ENCODE assay signal across 9 cellular contexts in the genomic region with DNA sequence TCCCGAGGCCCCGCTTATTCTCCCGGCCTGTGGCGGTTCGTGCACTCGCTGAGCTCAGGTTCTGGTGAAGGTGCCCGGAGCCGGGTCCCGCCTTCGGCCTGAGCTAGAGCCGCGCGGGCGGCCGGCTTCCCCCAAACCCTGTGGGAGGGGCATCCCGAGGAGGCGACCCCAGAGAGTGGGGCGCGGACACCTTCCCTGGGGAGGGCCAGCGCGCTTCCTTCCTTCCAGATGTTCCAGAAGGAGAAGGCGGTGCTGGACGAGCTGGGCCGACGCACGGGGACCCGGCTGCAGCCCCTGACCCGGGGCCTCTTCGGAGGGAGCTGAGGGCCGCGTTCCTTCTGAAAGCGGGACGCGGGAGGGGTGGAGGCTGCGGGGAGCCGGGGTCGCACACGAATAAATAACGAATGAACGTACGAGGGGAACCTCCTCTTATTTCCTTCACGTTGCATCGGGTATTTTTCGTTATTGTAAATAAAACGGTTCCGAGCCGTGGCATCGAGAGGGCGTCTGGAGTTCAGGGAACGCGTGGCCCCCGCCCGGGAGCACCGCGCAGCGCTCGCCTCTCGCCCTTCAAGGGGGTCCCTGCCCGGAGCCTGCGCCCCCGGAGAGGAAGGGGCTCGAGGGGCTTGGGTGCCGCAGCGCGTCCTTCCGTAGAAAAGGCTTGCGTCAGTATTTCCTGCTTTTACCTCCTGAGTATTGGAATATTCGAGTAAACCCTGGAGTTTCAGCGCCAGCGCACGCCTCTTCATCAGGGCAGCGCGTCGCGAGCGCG.
DNase-seq lines count a peak whose midpoint lies in the region; ATAC-seq and TF ChIP-seq lines count a peak whose summit lies in the region.
"Had no signal": no experiment of that assay in that cellular context is flagged by ENCODE, and none has a peak within 500 bp of the region (broad histone marks: within the 10 kb centered on the region; RNA-seq: fewer than 3 reads in every experiment).

No MANE protein-coding gene starts in this region.

- TF ChIP-seq CTCF in HEK293 (tag by site-specific recombination; IDR thresholded peaks at IDR 0.05): no peak

- POLR2A ChIA-PET in HEK293 (lab: Yijun Ruan, JAX): interaction anchor here (1.0 kb wide), 1 partner anchor 12 kb away, joined by 8 read pairs; a partner anchor contains a TSS

- no peaks in the 10 kb centered on the region for H3K9me3 ChIP-seq in HEK293 (ENCODE audit: control insufficient read depth, insufficient read depth, low read depth, low read length)

- peaks cover 27 to 33% of the 10 kb centered on the region in 2 experiments for H3K36me3 ChIP-seq in HEK293 (ENCODE audit: control insufficient read depth in 2 of 2, insufficient read depth in 1 of 2, low read length in 2 of 2)

- no peak for ATAC-seq in stimulated activated effector memory CD8-positive, alpha-beta T cell treated with anti-CD3 and anti-CD28 coated beads, Interleukin-12 subunit alpha, Interleukin-12 subunit beta, amount 100 ng/mL, for 72 hours
- ATAC-seq in GM21576 (IDR thresholded peaks at IDR 0.05; ENCODE audit: unreplicated experiment) (no peak), GM18867 (IDR thresholded peaks at IDR 0.05; ENCODE audit: unreplicated experiment) (no peak)
- ATAC-seq: HCT116 had no signal

- H3K27ac ChIP-seq in HEK293 (ENCODE audit: extremely low read depth, low read depth, low read length): no peak overlapping the region

- H3K4me3 Mint-ChIP-seq in stimulated activated effector memory CD8-positive, alpha-beta T cell treated with anti-CD3 and anti-CD28 coated beads, Interleukin-12 subunit alpha, Interleukin-12 subunit beta, amount 100 ng/mL, for 72 hours: peak overlapping the region; percentile 36

- H3K4me1 Mint-ChIP-seq in stimulated activated effector memory CD8-positive, alpha-beta T cell treated with anti-CD3 and anti-CD28 coated beads, Interleukin-12 subunit alpha, Interleukin-12 subunit beta, amount 100 ng/mL, for 72 hours: peaks cover 13% of the 10 kb centered on the region

- CTCF ChIA-PET in HEK293 (lab: Yijun Ruan, JAX): no interaction called here

- H3K36me3 Mint-ChIP-seq in stimulated activated effector memory CD8-positive, alpha-beta T cell treated with anti-CD3 and anti-CD28 coated beads, Interleukin-12 subunit alpha, Interleukin-12 subunit beta, amount 100 ng/mL, for 72 hours: peaks cover 15% of the 10 kb centered on the region

- peak; percentile 29 for DNase-seq in amniotic epithelial cell (ENCODE audit: low read depth)
- peak; percentile 46 for DNase-seq in iPS-NIHi7 (ENCODE audit: extremely low spot score)
- DNase-seq in stimulated activated effector memory CD8-positive, alpha-beta T cell treated with anti-CD3 and anti-CD28 coated beads, Interleukin-12 subunit alpha, Interleukin-12 subunit beta, amount 100 ng/mL, for 72 hours (ENCODE audit: low spot score in 2 of 2): no peak
- no peak for DNase-seq in NCI-H1694 treated with DMSO at 0.1 percent for 48 hours (lab: John Stamatoyannopoulos, UW)
- no peak for DNase-seq in NCI-H345 treated with DMSO at 0.1 percent for 48 hours (lab: John Stamatoyannopoulos, UW; ENCODE audit: unreplicated experiment)

- H3K27ac Mint-ChIP-seq in stimulated activated effector memory CD8-positive, alpha-beta T cell treated with anti-CD3 and anti-CD28 coated beads, Interleukin-12 subunit alpha, Interleukin-12 subunit beta, amount 100 ng/mL, for 72 hours: no peak overlapping the region

- no peaks in the 10 kb centered on the region for H3K9me3 Mint-ChIP-seq in stimulated activated effector memory CD8-positive, alpha-beta T cell treated with anti-CD3 and anti-CD28 coated beads, Interleukin-12 subunit alpha, Interleukin-12 subunit beta, amount 100 ng/mL, for 72 hours

- no peak overlapping the region for H3K4me3 ChIP-seq in HEK293 (ENCODE audit: low read depth, low read length)

- no peaks in the 10 kb centered on the region; the same call in 1 of the 2 replicates for H3K4me1 ChIP-seq in HEK293 (ENCODE audit: control insufficient read depth, insufficient read depth, low read length)

TF ChIP-seq in HEK293, 187 proteins besides CTCF, POLR2A, EP300 and RAD21:
- TF ChIP-seq ZNF677 (tag by site-specific recombination; IDR thresholded peaks at IDR 0.05): no peak
- TF ChIP-seq, protein P1, sequence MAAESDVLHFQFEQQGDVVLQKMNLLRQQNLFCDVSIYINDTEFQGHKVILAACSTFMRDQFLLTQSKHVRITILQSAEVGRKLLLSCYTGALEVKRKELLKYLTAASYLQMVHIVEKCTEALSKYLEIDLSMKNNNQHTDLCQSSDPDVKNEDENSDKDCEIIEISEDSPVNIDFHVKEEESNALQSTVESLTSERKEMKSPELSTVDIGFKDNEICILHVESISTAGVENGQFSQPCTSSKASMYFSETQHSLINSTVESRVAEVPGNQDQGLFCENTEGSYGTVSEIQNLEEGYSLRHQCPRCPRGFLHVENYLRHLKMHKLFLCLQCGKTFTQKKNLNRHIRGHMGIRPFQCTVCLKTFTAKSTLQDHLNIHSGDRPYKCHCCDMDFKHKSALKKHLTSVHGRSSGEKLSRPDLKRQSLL (tag by site-specific recombination; IDR thresholded peaks at IDR 0.05): peak; percentile 50; the same call in 1 of the 2 replicates

Comparison
In these comparisons a context has a peak if more than half of its experiments do, and no peak if none do; other contexts are left out.
1. DNase-seq: peak in amniotic epithelial cell (single experiment) and iPS-NIHi7 (single experiment); none in stimulated activated effector memory CD8-positive, alpha-beta T cell treated with anti-CD3 and anti-CD28 coated beads, Interleukin-12 subunit alpha, Interleukin-12 subunit beta, amount 100 ng/mL, for 72 hours (0 of 2), NCI-H1694 treated with DMSO at 0.1 percent for 48 hours (single experiment) and NCI-H345 treated with DMSO at 0.1 percent for 48 hours (single experiment).